In the genomic region with DNA sequence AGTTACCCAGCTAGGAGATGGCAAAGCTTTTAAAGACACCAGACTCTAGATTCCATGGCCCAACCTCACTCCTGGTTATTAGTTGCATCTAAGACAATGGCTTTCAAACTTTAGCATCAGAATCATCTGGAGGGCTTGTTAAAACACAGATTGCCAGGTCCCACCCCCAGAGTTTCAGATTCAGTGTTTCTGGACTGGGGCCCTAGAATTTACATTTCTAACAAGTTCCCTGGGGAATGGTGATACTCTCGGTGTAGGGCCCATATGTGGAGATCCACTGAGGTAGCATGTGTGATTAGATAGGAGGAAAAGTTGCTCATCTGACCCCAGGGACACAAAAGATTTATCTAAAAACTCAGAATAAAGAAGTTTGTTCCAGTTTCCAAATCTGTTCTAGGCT, we compare ENCODE assay signal across 1 cellular context.
TF ChIP-seq lines count a peak whose summit lies in the region.

No MANE protein-coding gene starts in this region.

TF ChIP-seq in GM12878, 131 proteins besides CTCF, POLR2A, EP300 and RAD21 (continued from another document):
- TF ChIP-seq, protein P1, sequence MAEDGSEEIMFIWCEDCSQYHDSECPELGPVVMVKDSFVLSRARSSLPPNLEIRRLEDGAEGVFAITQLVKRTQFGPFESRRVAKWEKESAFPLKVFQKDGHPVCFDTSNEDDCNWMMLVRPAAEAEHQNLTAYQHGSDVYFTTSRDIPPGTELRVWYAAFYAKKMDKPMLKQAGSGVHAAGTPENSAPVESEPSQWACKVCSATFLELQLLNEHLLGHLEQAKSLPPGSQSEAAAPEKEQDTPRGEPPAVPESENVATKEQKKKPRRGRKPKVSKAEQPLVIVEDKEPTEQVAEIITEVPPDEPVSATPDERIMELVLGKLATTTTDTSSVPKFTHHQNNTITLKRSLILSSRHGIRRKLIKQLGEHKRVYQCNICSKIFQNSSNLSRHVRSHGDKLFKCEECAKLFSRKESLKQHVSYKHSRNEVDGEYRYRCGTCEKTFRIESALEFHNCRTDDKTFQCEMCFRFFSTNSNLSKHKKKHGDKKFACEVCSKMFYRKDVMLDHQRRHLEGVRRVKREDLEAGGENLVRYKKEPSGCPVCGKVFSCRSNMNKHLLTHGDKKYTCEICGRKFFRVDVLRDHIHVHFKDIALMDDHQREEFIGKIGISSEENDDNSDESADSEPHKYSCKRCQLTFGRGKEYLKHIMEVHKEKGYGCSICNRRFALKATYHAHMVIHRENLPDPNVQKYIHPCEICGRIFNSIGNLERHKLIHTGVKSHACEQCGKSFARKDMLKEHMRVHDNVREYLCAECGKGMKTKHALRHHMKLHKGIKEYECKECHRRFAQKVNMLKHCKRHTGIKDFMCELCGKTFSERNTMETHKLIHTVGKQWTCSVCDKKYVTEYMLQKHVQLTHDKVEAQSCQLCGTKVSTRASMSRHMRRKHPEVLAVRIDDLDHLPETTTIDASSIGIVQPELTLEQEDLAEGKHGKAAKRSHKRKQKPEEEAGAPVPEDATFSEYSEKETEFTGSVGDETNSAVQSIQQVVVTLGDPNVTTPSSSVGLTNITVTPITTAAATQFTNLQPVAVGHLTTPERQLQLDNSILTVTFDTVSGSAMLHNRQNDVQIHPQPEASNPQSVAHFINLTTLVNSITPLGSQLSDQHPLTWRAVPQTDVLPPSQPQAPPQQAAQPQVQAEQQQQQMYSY (CRISPR knock-in tag; IDR thresholded peaks at IDR 0.05): no peak
